In the genomic region with DNA sequence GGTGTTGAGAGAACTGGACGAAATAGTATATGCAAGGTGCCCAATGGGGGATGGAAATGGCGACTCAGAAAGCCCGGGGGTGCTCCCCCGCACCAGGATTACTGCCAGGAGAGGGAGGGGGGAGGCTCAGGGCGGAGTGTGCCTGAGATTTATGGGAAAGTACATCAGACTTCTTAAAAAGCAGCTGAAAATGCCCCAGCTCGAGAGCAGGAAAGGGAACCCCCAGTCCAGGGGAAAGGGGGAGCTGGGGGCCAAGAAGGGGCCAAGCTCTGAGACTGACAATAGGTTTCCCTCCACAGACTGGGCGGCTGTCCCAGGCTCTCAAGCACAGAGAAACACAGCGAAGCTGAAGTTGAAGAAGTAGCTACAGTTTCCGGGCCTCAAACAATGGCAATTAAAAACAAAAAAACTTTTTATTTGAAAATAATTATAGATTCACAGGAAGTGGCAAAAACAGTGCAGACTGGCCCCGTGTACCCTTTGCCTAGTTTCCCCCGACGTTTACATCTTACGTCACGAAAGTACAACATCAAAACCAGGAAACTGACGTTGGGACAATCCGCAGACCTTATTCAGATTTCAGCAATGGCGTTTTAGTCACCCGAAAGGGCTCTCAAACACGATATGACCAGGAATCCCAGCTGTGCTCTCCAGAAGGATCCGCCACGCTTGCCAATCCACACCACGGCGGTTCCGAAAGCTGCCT, we compare ENCODE assay signal across 1 cellular context.
TF ChIP-seq lines count a peak whose summit lies in the region.

No MANE protein-coding gene starts in this region.

TF ChIP-seq in HEK293, 187 proteins besides CTCF, POLR2A, EP300 and RAD21:
- no peak for TF ChIP-seq ZNF701 (tag by site-specific recombination; IDR thresholded peaks at IDR 0.05)
- no peak for TF ChIP-seq KLF8 (tag by site-specific recombination; IDR thresholded peaks at IDR 0.05)
- no peak for TF ChIP-seq ZNF311 (tag by site-specific recombination; IDR thresholded peaks at IDR 0.05; ENCODE audit: borderline replicate concordance)
- TF ChIP-seq BCL11A (tag by site-specific recombination; IDR thresholded peaks at IDR 0.05; ENCODE audit: low read depth), result no peak
- TF ChIP-seq, protein P1, sequence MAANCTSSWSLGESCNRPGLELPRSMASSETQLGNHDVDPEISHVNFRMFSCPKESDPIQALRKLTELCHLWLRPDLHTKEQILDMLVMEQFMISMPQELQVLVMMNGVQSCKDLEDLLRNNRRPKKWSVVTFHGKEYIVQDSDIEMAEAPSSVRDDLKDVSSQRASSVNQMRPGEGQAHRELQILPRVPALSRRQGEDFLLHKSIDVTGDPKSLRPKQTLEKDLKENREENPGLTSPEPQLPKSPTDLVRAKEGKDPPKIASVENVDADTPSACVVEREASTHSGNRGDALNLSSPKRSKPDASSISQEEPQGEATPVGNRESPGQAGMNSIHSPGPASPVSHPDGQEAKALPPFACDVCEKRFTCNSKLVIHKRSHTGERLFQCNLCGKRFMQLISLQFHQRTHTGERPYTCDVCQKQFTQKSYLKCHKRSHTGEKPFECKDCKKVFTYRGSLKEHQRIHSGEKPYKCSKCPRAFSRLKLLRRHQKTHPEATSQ (tag by site-specific recombination; IDR thresholded peaks at IDR 0.05), result no peak
- TF ChIP-seq, protein P2, sequence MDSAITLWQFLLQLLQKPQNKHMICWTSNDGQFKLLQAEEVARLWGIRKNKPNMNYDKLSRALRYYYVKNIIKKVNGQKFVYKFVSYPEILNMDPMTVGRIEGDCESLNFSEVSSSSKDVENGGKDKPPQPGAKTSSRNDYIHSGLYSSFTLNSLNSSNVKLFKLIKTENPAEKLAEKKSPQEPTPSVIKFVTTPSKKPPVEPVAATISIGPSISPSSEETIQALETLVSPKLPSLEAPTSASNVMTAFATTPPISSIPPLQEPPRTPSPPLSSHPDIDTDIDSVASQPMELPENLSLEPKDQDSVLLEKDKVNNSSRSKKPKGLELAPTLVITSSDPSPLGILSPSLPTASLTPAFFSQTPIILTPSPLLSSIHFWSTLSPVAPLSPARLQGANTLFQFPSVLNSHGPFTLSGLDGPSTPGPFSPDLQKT (IDR thresholded peaks at IDR 0.05; ENCODE audit: borderline replicate concordance, low read depth, low read length), result no peak
- 0 out of 2 replicates have a peak, but pooled peaks have one; percentile 17 for TF ChIP-seq ZFHX2 (tag by site-specific recombination; conservative IDR thresholded peaks at IDR 0.05)
- no peak for TF ChIP-seq ZNF544 (tag by site-specific recombination; IDR thresholded peaks at IDR 0.05)
